5 cellular contexts compared by ENCODE assay signal in genomic region chr5:138045283-138045682, GRCh38. TPM values are rescaled to one million over a fixed set of nuclear protein-coding genes. Genes with fewer than 3 reads are reported as not detected.
"Had no signal": no experiment of that assay in that cellular context is flagged by ENCODE, and none has a peak within 500 bp of the region (broad histone marks: within the 10 kb centered on the region; RNA-seq: fewer than 3 reads in every experiment).

No MANE protein-coding gene starts in this region.

RNA-seq across cellular contexts. Expression of gene WNT8A, which starts 38.5 kb away (rescaled TPM):
- total RNA-seq: GM23248, GM23338, H1, H4, HFFc6 had no signal
- polyA plus RNA-seq: GM23248, GM23338 had no signal
